In the genomic region with DNA sequence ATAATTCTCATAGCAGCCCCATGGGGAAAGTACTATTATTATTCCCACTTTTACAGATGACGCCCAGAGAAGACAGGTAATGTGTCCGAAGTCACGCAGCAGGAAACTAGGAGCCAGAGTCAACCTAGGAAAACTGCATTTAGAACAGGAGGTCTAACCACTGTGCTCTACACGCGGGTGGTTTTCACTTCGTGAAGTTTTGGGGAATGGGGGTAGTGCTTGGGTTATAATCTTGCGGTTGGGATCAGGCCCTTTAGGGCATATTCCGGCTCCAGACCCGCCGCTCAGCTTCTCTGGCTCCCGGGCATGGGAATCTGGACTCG, we compare ENCODE assay signal across 8 cellular contexts. TPM values are rescaled to one million over a fixed set of nuclear protein-coding genes. Genes with fewer than 3 reads are reported as not detected.
DNase-seq lines count a peak whose midpoint lies in the region; ATAC-seq and TF ChIP-seq lines count a peak whose summit lies in the region.

No MANE protein-coding gene starts in this region.

- peak overlapping the region; percentile 47 for H3K27ac ChIP-seq in CD8-positive, alpha-beta T cell (ENCODE audit: low read depth, low read length)
- peak overlapping the region; percentile 10; the same call in 1 of the 2 replicates for H3K27ac ChIP-seq in OCI-LY3 (ENCODE audit: low read length)

- intact Hi-C loops in CD8-positive, alpha-beta T cell (cut with DNase I, micrococcal nuclease), result loop anchor here (1.0 to 5.0 kb wide), 7 partner anchors 46 to 1045 kb away; a partner anchor contains a TSS

- H3K9ac ChIP-seq in OCI-LY3 (ENCODE audit: low read length), result peak overlapping the region; percentile 61

- H3K4me3 ChIP-seq in CD8-positive, alpha-beta T cell (ENCODE audit: low read depth, low read length), result peak overlapping the region; percentile 72
- peak overlapping the region; percentile 85 for H3K4me3 ChIP-seq in OCI-LY3 (ENCODE audit: low read length)

- no peaks in the 10 kb centered on the region for H4K20me1 ChIP-seq in OCI-LY3 (ENCODE audit: insufficient read depth, low read length)

- POLR2A ChIA-PET in CD8-positive, alpha-beta T cell (lab: Charles Lee), result interaction anchor here (1.2 to 1.8 kb wide), 6 partner anchors 9 to 109 kb away, joined by 3 to 8 read pairs (median 6); a partner anchor contains a TSS

- TF ChIP-seq CTCF in CD8-positive, alpha-beta T cell (IDR thresholded peaks at IDR 0.05), result no peak
- TF ChIP-seq CTCF in OCI-LY3 (IDR thresholded peaks at IDR 0.05; ENCODE audit: low read depth, low read length), result no peak
- TF ChIP-seq CTCF in endothelial cell (IDR thresholded peaks at IDR 0.05; ENCODE audit: unreplicated experiment), result no peak
- TF ChIP-seq CTCF in osteocyte (IDR thresholded peaks at IDR 0.05), result no peak

- no peaks in the 10 kb centered on the region for H3K9me3 ChIP-seq in CD8-positive, alpha-beta T cell (ENCODE audit: low read length)
- H3K9me3 ChIP-seq in OCI-LY3 (ENCODE audit: insufficient read depth, low read length), result no peaks in the 10 kb centered on the region

- no peak overlapping the region for H3K27ac Mint-ChIP-seq in CD8-positive, alpha-beta T cell
- peak overlapping the region; percentile 7 for H3K27ac Mint-ChIP-seq in endothelial cell (ENCODE audit: unreplicated experiment)
- H3K27ac Mint-ChIP-seq in osteocyte (ENCODE audit: unreplicated experiment), result peak overlapping the region; percentile 99

- H2AFZ ChIP-seq in OCI-LY3 (ENCODE audit: low read depth, low read length), result peak overlapping the region; percentile 78

- ATAC-seq in CD8-positive, alpha-beta T cell, result no peak
- ATAC-seq in HG02884 (IDR thresholded peaks at IDR 0.05; ENCODE audit: unreplicated experiment), result no peak

- H3K4me3 Mint-ChIP-seq in CD8-positive, alpha-beta T cell, result peak overlapping the region; percentile 88
- H3K4me3 Mint-ChIP-seq in endothelial cell (ENCODE audit: unreplicated experiment) (peak overlapping the region; percentile 86), osteocyte (ENCODE audit: unreplicated experiment) (peak overlapping the region; percentile 99)

- CTCF ChIA-PET in CD8-positive, alpha-beta T cell (lab: Charles Lee), result interaction anchor here (0.8 to 8.6 kb wide), 33 partner anchors 8 to 511 kb away, joined by 3 to 162 read pairs (median 4); no protein-coding TSS in a partner anchor

- H3K36me3 Mint-ChIP-seq in CD8-positive, alpha-beta T cell, result peaks cover 5% of the 10 kb centered on the region
- H3K36me3 Mint-ChIP-seq in endothelial cell (ENCODE audit: low read depth, unreplicated experiment) (peaks cover 5% of the 10 kb centered on the region), osteocyte (ENCODE audit: unreplicated experiment) (peaks cover 59% of the 10 kb centered on the region)

- no peaks in the 10 kb centered on the region for H3K36me3 ChIP-seq in CD8-positive, alpha-beta T cell (ENCODE audit: insufficient read depth, low read length)
- H3K36me3 ChIP-seq in OCI-LY3 (replicated peaks; ENCODE audit: low read depth, low read length), result no peaks in the 10 kb centered on the region

- peaks cover 30% of the 10 kb centered on the region for H3K27me3 ChIP-seq in CD8-positive, alpha-beta T cell (ENCODE audit: insufficient read depth, low read length)
- peaks cover 44% of the 10 kb centered on the region for H3K27me3 ChIP-seq in OCI-LY3 (ENCODE audit: low read depth, low read length)

- H3K4me1 ChIP-seq in CD8-positive, alpha-beta T cell (ENCODE audit: insufficient read depth, low read length), result peaks cover 24% of the 10 kb centered on the region
- peaks cover 12% of the 10 kb centered on the region for H3K4me1 ChIP-seq in OCI-LY3 (ENCODE audit: low read length)

- no peak for DNase-seq in CD8-positive, alpha-beta T cell
- DNase-seq in endothelial cell (ENCODE audit: low spot score), result no peak
- no peak for DNase-seq in osteocyte (ENCODE audit: extremely low spot score, unreplicated experiment)
- no peak for DNase-seq in NK-92 (lab: John Stamatoyannopoulos, UW; ENCODE audit: unreplicated experiment)
- DNase-seq in SHP77 treated with DMSO at 0.1 percent for 48 hours (lab: John Stamatoyannopoulos, UW), result no peak
- DNase-seq in ecto neural progenitor cell (ENCODE audit: low spot score), result no peak

- H3K4me2 ChIP-seq in OCI-LY3 (ENCODE audit: low read length), result peak overlapping the region; percentile 81

- H3K9me3 Mint-ChIP-seq in CD8-positive, alpha-beta T cell, result no peaks in the 10 kb centered on the region
- no peaks in the 10 kb centered on the region for H3K9me3 Mint-ChIP-seq in endothelial cell (ENCODE audit: unreplicated experiment)
- no peaks in the 10 kb centered on the region for H3K9me3 Mint-ChIP-seq in osteocyte (ENCODE audit: unreplicated experiment)

- H3K27me3 Mint-ChIP-seq in CD8-positive, alpha-beta T cell (ENCODE audit: low read depth), result peaks cover 35% of the 10 kb centered on the region
- H3K27me3 Mint-ChIP-seq in endothelial cell (ENCODE audit: unreplicated experiment) (peaks cover 24% of the 10 kb centered on the region), osteocyte (ENCODE audit: unreplicated experiment) (no peaks in the 10 kb centered on the region)

- no peaks in the 10 kb centered on the region for H3K79me2 ChIP-seq in OCI-LY3 (ENCODE audit: low read length)

- peaks cover 25% of the 10 kb centered on the region for H3K4me1 Mint-ChIP-seq in CD8-positive, alpha-beta T cell (ENCODE audit: low read depth)
- H3K4me1 Mint-ChIP-seq in endothelial cell (ENCODE audit: unreplicated experiment) (peaks cover 35% of the 10 kb centered on the region), osteocyte (ENCODE audit: unreplicated experiment) (peaks cover 73% of the 10 kb centered on the region)

RNA-seq across cellular contexts. Expression of a gene that starts 5.2 kb away (rescaled TPM):
- total RNA-seq in CD8-positive, alpha-beta T cell, result 1 to 10 TPM; 8.6 to 9.4 TPM
- total RNA-seq in endothelial cell (ENCODE audit: unreplicated experiment), result 106 TPM
- 1,635 and 1,747 TPM in 2 replicates for total RNA-seq in osteocyte

Comparison
In these comparisons a context has a peak if more than half of its experiments do, and no peak if none do; other contexts are left out.
1. RNA of a gene that starts 5.2 kb away (total RNA-seq): 1,635 to 1,747 TPM in osteocyte; 106 TPM in endothelial cell (single experiment) and 8.6 to 9.4 TPM in CD8-positive, alpha-beta T cell; every median in the first group is over 10 times any median in the second.
2. Peak in every context shown above with its lines, with median percentiles within 50 percentile points of each other: H3K4me3 Mint-ChIP-seq.